Comparison of ENCODE assay signal across 19 cellular contexts in the genomic region with DNA sequence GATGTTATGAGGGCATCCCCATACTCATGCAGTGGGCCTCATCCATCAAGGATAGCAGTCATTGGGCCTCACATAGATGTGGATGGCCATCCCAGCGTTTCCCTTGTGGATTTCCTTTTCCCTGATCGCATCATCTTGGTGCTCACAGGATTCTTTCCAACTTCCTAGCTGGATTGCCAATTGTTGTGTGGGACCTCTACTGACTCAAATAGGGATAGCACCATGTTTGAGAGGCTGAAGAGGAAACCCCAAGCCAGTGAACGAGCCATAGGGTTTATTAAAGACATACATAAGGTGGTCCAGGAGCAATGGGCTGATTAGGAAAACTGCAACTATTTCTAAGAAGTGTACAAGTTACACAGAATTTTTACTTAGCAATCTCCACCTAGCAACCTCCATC. TPM values are rescaled to one million over a fixed set of nuclear protein-coding genes. Genes with fewer than 3 reads are reported as not detected.
A peak's percentile ranks its signal among the peaks of the same experiment; 100 is the strongest.
DNase-seq lines count a peak whose midpoint lies in the region; ATAC-seq, FAIRE-seq and TF ChIP-seq lines count a peak whose summit lies in the region.
"Had no signal": no experiment of that assay in that cellular context is flagged by ENCODE, and none has a peak within 500 bp of the region (broad histone marks: within the 10 kb centered on the region; RNA-seq: fewer than 3 reads in every experiment).

No MANE protein-coding gene starts in this region.

- no peaks in the 10 kb centered on the region for H3K79me1 ChIP-seq in mesendoderm (ENCODE audit: low read length)

- WGBS in mesendoderm (ENCODE audit: extremely low coverage, insufficient coverage, low lambda C conversion rate): no CpG with 5 or more reads among the region's 3 CpGs

- H2BK120ac ChIP-seq in mesendoderm (ENCODE audit: low read depth, low read length): no peak overlapping the region

- H3K36me3 ChIP-seq in DND-41 (ENCODE audit: insufficient read depth, low read length): no peaks in the 10 kb centered on the region
- no peaks in the 10 kb centered on the region for H3K36me3 ChIP-seq in mesendoderm (ENCODE audit: control insufficient read depth, insufficient read depth, low read length)

- H3K27me3 ChIP-seq in DND-41 (ENCODE audit: insufficient read depth, low read length, poor library complexity) (no peaks in the 10 kb centered on the region), mesendoderm (ENCODE audit: insufficient read depth, low read length, poor library complexity) (no peaks in the 10 kb centered on the region)

- no peak for FAIRE-seq in GM12891 (lab: Jason Lieb, UNC)

- no peak overlapping the region for H3K9ac ChIP-seq in DND-41 (ENCODE audit: low read depth, low read length)
- H3K9ac ChIP-seq in mesendoderm (ENCODE audit: low read length): no peak overlapping the region

- peak overlapping the region; percentile 44; the same call in 1 of the 2 replicates for H2AFZ ChIP-seq in DND-41 (ENCODE audit: low read depth, low read length)

- BruUV-seq in Calu3 (replicated peaks; lab: Mats Ljungman, UMichigan): no TSS peak

- H3K4me3 Mint-ChIP-seq in Calu3 (ENCODE audit: low read depth, unreplicated experiment): no peak overlapping the region
- H3K4me3 Mint-ChIP-seq: CD8-positive, alpha-beta T cell had no signal

- H2AK5ac ChIP-seq in mesendoderm (ENCODE audit: low read length): no peak overlapping the region

- no peak overlapping the region for H3K4ac ChIP-seq in mesendoderm (ENCODE audit: low read depth, low read length)

- H3K23ac ChIP-seq in mesendoderm (ENCODE audit: low read length): no peak overlapping the region

- H3K56ac ChIP-seq in mesendoderm (ENCODE audit: low read length): no peak overlapping the region

- no peak for ATAC-seq in DND-41 (ENCODE audit: insufficient read depth, low read depth)
- ATAC-seq: CD8-positive, alpha-beta T cell; SK-N-SH treated with all-trans-retinoic acid at 6 μM for 48 hours had no signal

- H3K4me3 ChIP-seq in DND-41 (ENCODE audit: low read depth in 1 of 2, low read length in 2 of 2) (no peak overlapping the region), choroid plexus epithelial cell (ENCODE audit: low read depth, low read length) (no peak overlapping the region), mesendoderm (ENCODE audit: low read length) (no peak overlapping the region)

- CTCF ChIA-PET in Calu3 (lab: Charles Lee): no interaction called here

- H3K18ac ChIP-seq in mesendoderm (ENCODE audit: low read length): no peak overlapping the region

- no peak for DNase-seq in DND-41
- DNase-seq in HT1080 (ENCODE audit: low read depth): peak; percentile 8
- DNase-seq in choroid plexus epithelial cell (ENCODE audit: low read depth): no peak
- peak; percentile 47 for DNase-seq in mesendoderm
- no peak for DNase-seq in effector CD8-positive, alpha-beta T cell (lab: John Stamatoyannopoulos, UW)
- no peak for DNase-seq in Calu3
- DNase-seq in DMS53 (lab: John Stamatoyannopoulos, UW): no peak
- no peak for DNase-seq in GM12891 (ENCODE audit: insufficient read length, low spot score)
- DNase-seq: CD8-positive, alpha-beta T cell; KBM-7; NCI-H1048; NCI-H1436 treated with DMSO at 0.1 percent for 48 hours; NCI-H2081; NCI-H226; NCI-H526 treated with DMSO at 0.1 percent for 48 hours; SHP77 had no signal

- H3K79me2 ChIP-seq in DND-41 (ENCODE audit: insufficient read depth, low read length): no peaks in the 10 kb centered on the region
- no peaks in the 10 kb centered on the region for H3K79me2 ChIP-seq in mesendoderm (ENCODE audit: control insufficient read depth, insufficient read depth, low read length)

- peaks cover 2% of the 10 kb centered on the region for H3K9me3 Mint-ChIP-seq in Calu3 (ENCODE audit: low read depth, unreplicated experiment)
- H3K9me3 Mint-ChIP-seq: CD8-positive, alpha-beta T cell had no signal

- TF ChIP-seq CTCF in DND-41 (IDR thresholded peaks at IDR 0.05; ENCODE audit: borderline replicate concordance, extremely low read depth, low read length, poor library complexity, severe bottlenecking) (no peak), choroid plexus epithelial cell (conservative IDR thresholded peaks at IDR 0.05; ENCODE audit: low read depth, low read length) (peak; percentile 15), Calu3 (IDR thresholded peaks at IDR 0.05; ENCODE audit: unreplicated experiment) (no peak)

- intact Hi-C loops in Calu3 (cut with micrococcal nuclease; ENCODE audit: unreplicated experiment): no loop called here

- peaks cover 26% of the 10 kb centered on the region for H3K4me1 Mint-ChIP-seq in Calu3 (ENCODE audit: low read depth, unreplicated experiment)

- no peaks in the 10 kb centered on the region for H3K27me3 Mint-ChIP-seq in Calu3 (ENCODE audit: unreplicated experiment)

- no peaks in the 10 kb centered on the region for H3K36me3 Mint-ChIP-seq in Calu3 (ENCODE audit: insufficient read depth, unreplicated experiment)
- H3K36me3 Mint-ChIP-seq: CD8-positive, alpha-beta T cell had no signal

- H3K27ac ChIP-seq in DND-41 (ENCODE audit: low read length) (no peak overlapping the region), mesendoderm (ENCODE audit: low read depth, low read length) (no peak overlapping the region)

- no peak overlapping the region for H4K5ac ChIP-seq in mesendoderm (ENCODE audit: low read length)

- H2BK5ac ChIP-seq in mesendoderm (ENCODE audit: low read length): no peak overlapping the region

- H4K20me1 ChIP-seq in DND-41 (ENCODE audit: insufficient read depth, low read length): no peaks in the 10 kb centered on the region

- H4K8ac ChIP-seq in mesendoderm (ENCODE audit: low read depth, low read length): no peak overlapping the region

- TF ChIP-seq POLR2A in GM12891 (IDR thresholded peaks at IDR 0.05; ENCODE audit: low read depth, low read length): no peak

- no peak overlapping the region for H3K4me2 ChIP-seq in DND-41 (ENCODE audit: insufficient read depth, low read length)
- no peak overlapping the region for H3K4me2 ChIP-seq in mesendoderm (ENCODE audit: low read length)

- no peak overlapping the region for H2BK15ac ChIP-seq in mesendoderm (replicated peaks; ENCODE audit: low read depth)

- no peaks in the 10 kb centered on the region for H3K4me1 ChIP-seq in DND-41 (ENCODE audit: insufficient read depth, low read length)
- H3K4me1 ChIP-seq in mesendoderm (ENCODE audit: control insufficient read depth, low read depth, low read length): no peaks in the 10 kb centered on the region

- no peaks in the 10 kb centered on the region for H3K9me3 ChIP-seq in DND-41 (ENCODE audit: insufficient read depth, low read length, severe bottlenecking)

- H3K27ac Mint-ChIP-seq in Calu3 (ENCODE audit: unreplicated experiment): no peak overlapping the region
- H3K27ac Mint-ChIP-seq: CD8-positive, alpha-beta T cell had no signal

TF ChIP-seq in GM12891, 5 proteins besides CTCF, POLR2A, EP300 and RAD21:
- TF ChIP-seq TAF1 (IDR thresholded peaks at IDR 0.05; ENCODE audit: low read depth, low read length) (no peak), POU2F2 (IDR thresholded peaks at IDR 0.05; ENCODE audit: low read depth, low read length) (no peak), PAX5 (IDR thresholded peaks at IDR 0.05; ENCODE audit: insufficient read depth, low read length, severe bottlenecking) (no peak), POLR2AphosphoS5 (IDR thresholded peaks at IDR 0.05; ENCODE audit: low read depth, low read length) (no peak), SPI1 (IDR thresholded peaks at IDR 0.05; ENCODE audit: low read depth, low read length) (no peak)

RNA-seq across cellular contexts. Expression of gene ASZ1, which starts 21.8 kb away (rescaled TPM):
- not detected in 2 replicates for total RNA-seq in HT1080 (2014; rRNA removed; shearing (Covaris generic))
- polyA plus RNA-seq in HT1080 (2015; cell fraction: cytosol; rRNA removed): not detected in 2 replicates
- polyA plus RNA-seq in HT1080 (2015; cell fraction: nucleus; rRNA removed): not detected in 2 replicates
- not detected for polyA plus RNA-seq in mesendoderm (2013, experiment 1 of 2)
- polyA plus RNA-seq in mesendoderm (2013, experiment 2 of 2): not detected
- total RNA-seq in Calu3 (2022): not detected in 2 replicates
- polyA plus RNA-seq in GM12891 (2012; ENCODE audit: low read depth, missing spikeins): not detected
- total RNA-seq: CD8-positive, alpha-beta T cell; T-helper 1 cell treated with Interleukin-12 subunit alpha and Interleukin-12 subunit beta and Interleukin-4 antibody, amounts not matched to agents 30 ng/mL and 1 ng/mL, for 36 hours had no signal
- polyA plus RNA-seq: BJ had no signal

Comparison
In these comparisons a context has a peak if more than half of its experiments do, and no peak if none do; other contexts are left out.
1. DNase-seq: peak in HT1080 (single experiment) and mesendoderm (single experiment); none in DND-41 (single experiment), choroid plexus epithelial cell (single experiment), effector CD8-positive, alpha-beta T cell (single experiment), Calu3 (single experiment), DMS53 (single experiment) and GM12891 (single experiment).